In genomic region chr19:40466219-40467006, GRCh38 we compare ENCODE assay signal across 1 cellular context.
TF ChIP-seq lines count a peak whose summit lies in the region.

SPTBN4 (plus strand) TSS chr19:40467001; CDS start chr19:40472622, 5,621 bp downstream.

TF ChIP-seq in HEK293, 187 proteins besides CTCF, POLR2A, EP300 and RAD21 (continued from another document and continues in another):
- TF ChIP-seq ZNF785 (tag by site-specific recombination; IDR thresholded peaks at IDR 0.05), result peak; percentile 63
- TF ChIP-seq ZBTB26 (tag by site-specific recombination; optimal IDR thresholded peaks at IDR 0.05), result no peak
- TF ChIP-seq, protein P1, sequence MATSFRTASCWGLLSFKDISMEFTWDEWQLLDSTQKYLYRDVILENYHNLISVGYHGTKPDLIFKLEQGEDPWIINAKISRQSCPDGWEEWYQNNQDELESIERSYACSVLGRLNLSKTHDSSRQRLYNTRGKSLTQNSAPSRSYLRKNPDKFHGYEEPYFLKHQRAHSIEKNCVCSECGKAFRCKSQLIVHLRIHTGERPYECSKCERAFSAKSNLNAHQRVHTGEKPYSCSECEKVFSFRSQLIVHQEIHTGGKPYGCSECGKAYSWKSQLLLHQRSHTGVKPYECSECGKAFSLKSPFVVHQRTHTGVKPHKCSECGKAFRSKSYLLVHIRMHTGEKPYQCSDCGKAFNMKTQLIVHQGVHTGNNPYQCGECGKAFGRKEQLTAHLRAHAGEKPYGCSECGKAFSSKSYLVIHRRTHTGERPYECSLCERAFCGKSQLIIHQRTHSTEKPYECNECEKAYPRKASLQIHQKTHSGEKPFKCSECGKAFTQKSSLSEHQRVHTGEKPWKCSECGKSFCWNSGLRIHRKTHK (tag by site-specific recombination; IDR thresholded peaks at IDR 0.05), result no peak
- no peak for TF ChIP-seq ZNF174 (tag by site-specific recombination; IDR thresholded peaks at IDR 0.05)
- TF ChIP-seq HOXA7 (CRISPR knock-in tag; IDR thresholded peaks at IDR 0.05; ENCODE audit: borderline replicate concordance), result no peak
- TF ChIP-seq ZNF202 (tag by site-specific recombination; IDR thresholded peaks at IDR 0.05; ENCODE audit: borderline replicate concordance), result no peak
- TF ChIP-seq EGR2 (tag by site-specific recombination; IDR thresholded peaks at IDR 0.05; ENCODE audit: low read depth), result peak; percentile 63
- TF ChIP-seq GLIS1 (tag by site-specific recombination; IDR thresholded peaks at IDR 0.05), result peak; percentile 42; the same call in 1 of the 2 replicates
- TF ChIP-seq ZNF24 (tag by site-specific recombination; IDR thresholded peaks at IDR 0.05), result no peak
- no peak for TF ChIP-seq ZNF610 (tag by site-specific recombination; IDR thresholded peaks at IDR 0.05; ENCODE audit: borderline replicate concordance)
- no peak for TF ChIP-seq ZNF768 (tag by site-specific recombination; IDR thresholded peaks at IDR 0.05)
- no peak for TF ChIP-seq ZNF354C (tag by site-specific recombination; IDR thresholded peaks at IDR 0.05; ENCODE audit: borderline replicate concordance, low read depth)
- TF ChIP-seq ZNF658 (tag by site-specific recombination; IDR thresholded peaks at IDR 0.05), result peak; percentile 18; the same call in 1 of the 2 replicates
- no peak for TF ChIP-seq ZNF747 (tag by site-specific recombination; IDR thresholded peaks at IDR 0.05)
- peak; percentile 84 for TF ChIP-seq ZFHX2 (tag by site-specific recombination; conservative IDR thresholded peaks at IDR 0.05)
- no peak for TF ChIP-seq ZSCAN16 (tag by site-specific recombination; IDR thresholded peaks at IDR 0.05)
- 0 out of 2 replicates have a peak, but pooled peaks have one; percentile 37 for TF ChIP-seq ZNF777 (tag by site-specific recombination; IDR thresholded peaks at IDR 0.05; ENCODE audit: borderline replicate concordance)
- peak; percentile 49; the same call in 1 of the 2 replicates for TF ChIP-seq ZNF391 (tag by site-specific recombination; IDR thresholded peaks at IDR 0.05; ENCODE audit: borderline replicate concordance, low read depth)
- no peak; the same call in 1 of the 2 replicates for TF ChIP-seq ZNF121 (tag by site-specific recombination; IDR thresholded peaks at IDR 0.05)
- no peak for TF ChIP-seq ZNF830 (tag by site-specific recombination; IDR thresholded peaks at IDR 0.05; ENCODE audit: low read depth)
- TF ChIP-seq PRDM10 (tag by site-specific recombination; IDR thresholded peaks at IDR 0.05), result no peak
- peak; percentile 53; the same call in 1 of the 2 replicates for TF ChIP-seq RBAK (tag by site-specific recombination; IDR thresholded peaks at IDR 0.05)
- no peak; the same call in 1 of the 2 replicates for TF ChIP-seq GLIS2 (tag by site-specific recombination; IDR thresholded peaks at IDR 0.05)
- TF ChIP-seq ZNF510 (tag by site-specific recombination; IDR thresholded peaks at IDR 0.05; ENCODE audit: insufficient replicate concordance), result no peak
- peak; percentile 15; the same call in 1 of the 2 replicates for TF ChIP-seq ZNF692 (tag by site-specific recombination; IDR thresholded peaks at IDR 0.05)
- TF ChIP-seq, protein P2, sequence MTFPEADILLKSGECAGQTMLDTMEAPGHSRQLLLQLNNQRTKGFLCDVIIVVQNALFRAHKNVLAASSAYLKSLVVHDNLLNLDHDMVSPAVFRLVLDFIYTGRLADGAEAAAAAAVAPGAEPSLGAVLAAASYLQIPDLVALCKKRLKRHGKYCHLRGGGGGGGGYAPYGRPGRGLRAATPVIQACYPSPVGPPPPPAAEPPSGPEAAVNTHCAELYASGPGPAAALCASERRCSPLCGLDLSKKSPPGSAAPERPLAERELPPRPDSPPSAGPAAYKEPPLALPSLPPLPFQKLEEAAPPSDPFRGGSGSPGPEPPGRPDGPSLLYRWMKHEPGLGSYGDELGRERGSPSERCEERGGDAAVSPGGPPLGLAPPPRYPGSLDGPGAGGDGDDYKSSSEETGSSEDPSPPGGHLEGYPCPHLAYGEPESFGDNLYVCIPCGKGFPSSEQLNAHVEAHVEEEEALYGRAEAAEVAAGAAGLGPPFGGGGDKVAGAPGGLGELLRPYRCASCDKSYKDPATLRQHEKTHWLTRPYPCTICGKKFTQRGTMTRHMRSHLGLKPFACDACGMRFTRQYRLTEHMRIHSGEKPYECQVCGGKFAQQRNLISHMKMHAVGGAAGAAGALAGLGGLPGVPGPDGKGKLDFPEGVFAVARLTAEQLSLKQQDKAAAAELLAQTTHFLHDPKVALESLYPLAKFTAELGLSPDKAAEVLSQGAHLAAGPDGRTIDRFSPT (tag by site-specific recombination; IDR thresholded peaks at IDR 0.05), result peak; percentile 75
- TF ChIP-seq SP7 (tag by site-specific recombination; IDR thresholded peaks at IDR 0.05), result no peak
- no peak for TF ChIP-seq ZNF280C (tag by site-specific recombination; IDR thresholded peaks at IDR 0.05)
- no peak for TF ChIP-seq ZNF335 (tag by site-specific recombination; conservative IDR thresholded peaks at IDR 0.05)
- peak; percentile 63; the same call in 1 of the 2 replicates for TF ChIP-seq ZBTB48 (tag by site-specific recombination; IDR thresholded peaks at IDR 0.05)
- TF ChIP-seq MZF1 (tag by site-specific recombination; IDR thresholded peaks at IDR 0.05; ENCODE audit: borderline replicate concordance), result no peak
- TF ChIP-seq, protein P3, sequence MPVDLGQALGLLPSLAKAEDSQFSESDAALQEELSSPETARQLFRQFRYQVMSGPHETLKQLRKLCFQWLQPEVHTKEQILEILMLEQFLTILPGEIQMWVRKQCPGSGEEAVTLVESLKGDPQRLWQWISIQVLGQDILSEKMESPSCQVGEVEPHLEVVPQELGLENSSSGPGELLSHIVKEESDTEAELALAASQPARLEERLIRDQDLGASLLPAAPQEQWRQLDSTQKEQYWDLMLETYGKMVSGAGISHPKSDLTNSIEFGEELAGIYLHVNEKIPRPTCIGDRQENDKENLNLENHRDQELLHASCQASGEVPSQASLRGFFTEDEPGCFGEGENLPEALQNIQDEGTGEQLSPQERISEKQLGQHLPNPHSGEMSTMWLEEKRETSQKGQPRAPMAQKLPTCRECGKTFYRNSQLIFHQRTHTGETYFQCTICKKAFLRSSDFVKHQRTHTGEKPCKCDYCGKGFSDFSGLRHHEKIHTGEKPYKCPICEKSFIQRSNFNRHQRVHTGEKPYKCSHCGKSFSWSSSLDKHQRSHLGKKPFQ (tag by site-specific recombination; IDR thresholded peaks at IDR 0.05), result peak; percentile 90
- peak; percentile 19; the same call in 1 of the 2 replicates for TF ChIP-seq KLF17 (tag by site-specific recombination; IDR thresholded peaks at IDR 0.05)
- TF ChIP-seq ZNF707 (tag by site-specific recombination; IDR thresholded peaks at IDR 0.05), result no peak
- TF ChIP-seq PRDM1 (tag by site-specific recombination; IDR thresholded peaks at IDR 0.05), result no peak
- TF ChIP-seq, protein P4, sequence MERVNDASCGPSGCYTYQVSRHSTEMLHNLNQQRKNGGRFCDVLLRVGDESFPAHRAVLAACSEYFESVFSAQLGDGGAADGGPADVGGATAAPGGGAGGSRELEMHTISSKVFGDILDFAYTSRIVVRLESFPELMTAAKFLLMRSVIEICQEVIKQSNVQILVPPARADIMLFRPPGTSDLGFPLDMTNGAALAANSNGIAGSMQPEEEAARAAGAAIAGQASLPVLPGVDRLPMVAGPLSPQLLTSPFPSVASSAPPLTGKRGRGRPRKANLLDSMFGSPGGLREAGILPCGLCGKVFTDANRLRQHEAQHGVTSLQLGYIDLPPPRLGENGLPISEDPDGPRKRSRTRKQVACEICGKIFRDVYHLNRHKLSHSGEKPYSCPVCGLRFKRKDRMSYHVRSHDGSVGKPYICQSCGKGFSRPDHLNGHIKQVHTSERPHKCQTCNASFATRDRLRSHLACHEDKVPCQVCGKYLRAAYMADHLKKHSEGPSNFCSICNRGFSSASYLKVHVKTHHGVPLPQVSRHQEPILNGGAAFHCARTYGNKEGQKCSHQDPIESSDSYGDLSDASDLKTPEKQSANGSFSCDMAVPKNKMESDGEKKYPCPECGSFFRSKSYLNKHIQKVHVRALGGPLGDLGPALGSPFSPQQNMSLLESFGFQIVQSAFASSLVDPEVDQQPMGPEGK (tag by site-specific recombination; IDR thresholded peaks at IDR 0.05), result no peak
- no peak for TF ChIP-seq GLI4 (tag by site-specific recombination; IDR thresholded peaks at IDR 0.05)
- peak; percentile 77; the same call in 1 of the 2 replicates for TF ChIP-seq ZNF501 (tag by site-specific recombination; IDR thresholded peaks at IDR 0.05)
- peak; percentile 30; the same call in 1 of the 2 replicates for TF ChIP-seq ZNF133 (tag by site-specific recombination; IDR thresholded peaks at IDR 0.05)
- TF ChIP-seq ZNF157 (tag by site-specific recombination; IDR thresholded peaks at IDR 0.05), result no peak; the same call in 1 of the 2 replicates
- no peak for TF ChIP-seq ZNF362 (tag by site-specific recombination; IDR thresholded peaks at IDR 0.05)
- no peak for TF ChIP-seq ZNF274 (IDR thresholded peaks at IDR 0.05; ENCODE audit: low read length)
- TF ChIP-seq ZNF274 (tag by site-specific recombination; IDR thresholded peaks at IDR 0.05; ENCODE audit: borderline replicate concordance), result no peak; the same call in 1 of the 2 replicates
- no peak for TF ChIP-seq ZNF629 (tag by site-specific recombination; IDR thresholded peaks at IDR 0.05)
- no peak for TF ChIP-seq ZNF555 (tag by site-specific recombination; conservative IDR thresholded peaks at IDR 0.05)
- TF ChIP-seq ZNF623 (tag by site-specific recombination; IDR thresholded peaks at IDR 0.05), result no peak
